2 cellular contexts compared by ENCODE assay signal in the genomic region with DNA sequence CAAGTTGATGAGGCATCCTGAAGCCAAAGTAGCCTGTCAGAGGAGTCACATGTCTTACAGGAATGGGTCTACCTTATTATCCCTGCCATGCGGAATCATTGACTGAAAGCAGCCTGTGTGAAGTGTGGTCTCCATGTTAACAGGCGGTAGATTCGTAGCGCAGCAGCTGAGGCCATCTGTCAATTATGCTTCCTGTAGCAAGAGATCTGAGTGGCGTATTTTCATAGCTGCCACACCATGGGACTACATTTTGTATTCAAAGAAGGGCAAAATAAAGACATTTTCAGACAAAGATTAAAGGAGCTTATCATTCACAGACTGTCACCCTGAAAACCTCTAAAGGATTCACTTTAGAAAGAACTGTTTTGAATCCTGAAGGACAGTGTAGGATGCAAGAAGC.
TF ChIP-seq lines count a peak whose summit lies in the region.

No MANE protein-coding gene starts in this region.

TF ChIP-seq in GM23338, 12 proteins besides CTCF, POLR2A, EP300 and RAD21 (continues in another document):
- TF ChIP-seq JUNB (IDR thresholded peaks at IDR 0.05; ENCODE audit: unreplicated experiment) (no peak), EZH2 (IDR thresholded peaks at IDR 0.05; ENCODE audit: low read depth, unreplicated experiment) (no peak), STAT1 (IDR thresholded peaks at IDR 0.05; ENCODE audit: unreplicated experiment) (no peak), ZNF331 (CRISPR knock-in tag; IDR thresholded peaks at IDR 0.05; ENCODE audit: low read depth) (no peak), EZH2phosphoT487 (IDR thresholded peaks at IDR 0.05; ENCODE audit: unreplicated experiment) (no peak), NANOG (IDR thresholded peaks at IDR 0.05; ENCODE audit: borderline replicate concordance) (no peak), CREB1 (CRISPR knock-in tag; IDR thresholded peaks at IDR 0.05; ENCODE audit: low read depth) (no peak), ZNF114 (CRISPR knock-in tag; IDR thresholded peaks at IDR 0.05) (no peak)
- TF ChIP-seq, protein P1, sequence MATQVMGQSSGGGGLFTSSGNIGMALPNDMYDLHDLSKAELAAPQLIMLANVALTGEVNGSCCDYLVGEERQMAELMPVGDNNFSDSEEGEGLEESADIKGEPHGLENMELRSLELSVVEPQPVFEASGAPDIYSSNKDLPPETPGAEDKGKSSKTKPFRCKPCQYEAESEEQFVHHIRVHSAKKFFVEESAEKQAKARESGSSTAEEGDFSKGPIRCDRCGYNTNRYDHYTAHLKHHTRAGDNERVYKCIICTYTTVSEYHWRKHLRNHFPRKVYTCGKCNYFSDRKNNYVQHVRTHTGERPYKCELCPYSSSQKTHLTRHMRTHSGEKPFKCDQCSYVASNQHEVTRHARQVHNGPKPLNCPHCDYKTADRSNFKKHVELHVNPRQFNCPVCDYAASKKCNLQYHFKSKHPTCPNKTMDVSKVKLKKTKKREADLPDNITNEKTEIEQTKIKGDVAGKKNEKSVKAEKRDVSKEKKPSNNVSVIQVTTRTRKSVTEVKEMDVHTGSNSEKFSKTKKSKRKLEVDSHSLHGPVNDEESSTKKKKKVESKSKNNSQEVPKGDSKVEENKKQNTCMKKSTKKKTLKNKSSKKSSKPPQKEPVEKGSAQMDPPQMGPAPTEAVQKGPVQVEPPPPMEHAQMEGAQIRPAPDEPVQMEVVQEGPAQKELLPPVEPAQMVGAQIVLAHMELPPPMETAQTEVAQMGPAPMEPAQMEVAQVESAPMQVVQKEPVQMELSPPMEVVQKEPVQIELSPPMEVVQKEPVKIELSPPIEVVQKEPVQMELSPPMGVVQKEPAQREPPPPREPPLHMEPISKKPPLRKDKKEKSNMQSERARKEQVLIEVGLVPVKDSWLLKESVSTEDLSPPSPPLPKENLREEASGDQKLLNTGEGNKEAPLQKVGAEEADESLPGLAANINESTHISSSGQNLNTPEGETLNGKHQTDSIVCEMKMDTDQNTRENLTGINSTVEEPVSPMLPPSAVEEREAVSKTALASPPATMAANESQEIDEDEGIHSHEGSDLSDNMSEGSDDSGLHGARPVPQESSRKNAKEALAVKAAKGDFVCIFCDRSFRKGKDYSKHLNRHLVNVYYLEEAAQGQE (IDR thresholded peaks at IDR 0.05; ENCODE audit: unreplicated experiment) = no peak
- TF ChIP-seq, protein P2, sequence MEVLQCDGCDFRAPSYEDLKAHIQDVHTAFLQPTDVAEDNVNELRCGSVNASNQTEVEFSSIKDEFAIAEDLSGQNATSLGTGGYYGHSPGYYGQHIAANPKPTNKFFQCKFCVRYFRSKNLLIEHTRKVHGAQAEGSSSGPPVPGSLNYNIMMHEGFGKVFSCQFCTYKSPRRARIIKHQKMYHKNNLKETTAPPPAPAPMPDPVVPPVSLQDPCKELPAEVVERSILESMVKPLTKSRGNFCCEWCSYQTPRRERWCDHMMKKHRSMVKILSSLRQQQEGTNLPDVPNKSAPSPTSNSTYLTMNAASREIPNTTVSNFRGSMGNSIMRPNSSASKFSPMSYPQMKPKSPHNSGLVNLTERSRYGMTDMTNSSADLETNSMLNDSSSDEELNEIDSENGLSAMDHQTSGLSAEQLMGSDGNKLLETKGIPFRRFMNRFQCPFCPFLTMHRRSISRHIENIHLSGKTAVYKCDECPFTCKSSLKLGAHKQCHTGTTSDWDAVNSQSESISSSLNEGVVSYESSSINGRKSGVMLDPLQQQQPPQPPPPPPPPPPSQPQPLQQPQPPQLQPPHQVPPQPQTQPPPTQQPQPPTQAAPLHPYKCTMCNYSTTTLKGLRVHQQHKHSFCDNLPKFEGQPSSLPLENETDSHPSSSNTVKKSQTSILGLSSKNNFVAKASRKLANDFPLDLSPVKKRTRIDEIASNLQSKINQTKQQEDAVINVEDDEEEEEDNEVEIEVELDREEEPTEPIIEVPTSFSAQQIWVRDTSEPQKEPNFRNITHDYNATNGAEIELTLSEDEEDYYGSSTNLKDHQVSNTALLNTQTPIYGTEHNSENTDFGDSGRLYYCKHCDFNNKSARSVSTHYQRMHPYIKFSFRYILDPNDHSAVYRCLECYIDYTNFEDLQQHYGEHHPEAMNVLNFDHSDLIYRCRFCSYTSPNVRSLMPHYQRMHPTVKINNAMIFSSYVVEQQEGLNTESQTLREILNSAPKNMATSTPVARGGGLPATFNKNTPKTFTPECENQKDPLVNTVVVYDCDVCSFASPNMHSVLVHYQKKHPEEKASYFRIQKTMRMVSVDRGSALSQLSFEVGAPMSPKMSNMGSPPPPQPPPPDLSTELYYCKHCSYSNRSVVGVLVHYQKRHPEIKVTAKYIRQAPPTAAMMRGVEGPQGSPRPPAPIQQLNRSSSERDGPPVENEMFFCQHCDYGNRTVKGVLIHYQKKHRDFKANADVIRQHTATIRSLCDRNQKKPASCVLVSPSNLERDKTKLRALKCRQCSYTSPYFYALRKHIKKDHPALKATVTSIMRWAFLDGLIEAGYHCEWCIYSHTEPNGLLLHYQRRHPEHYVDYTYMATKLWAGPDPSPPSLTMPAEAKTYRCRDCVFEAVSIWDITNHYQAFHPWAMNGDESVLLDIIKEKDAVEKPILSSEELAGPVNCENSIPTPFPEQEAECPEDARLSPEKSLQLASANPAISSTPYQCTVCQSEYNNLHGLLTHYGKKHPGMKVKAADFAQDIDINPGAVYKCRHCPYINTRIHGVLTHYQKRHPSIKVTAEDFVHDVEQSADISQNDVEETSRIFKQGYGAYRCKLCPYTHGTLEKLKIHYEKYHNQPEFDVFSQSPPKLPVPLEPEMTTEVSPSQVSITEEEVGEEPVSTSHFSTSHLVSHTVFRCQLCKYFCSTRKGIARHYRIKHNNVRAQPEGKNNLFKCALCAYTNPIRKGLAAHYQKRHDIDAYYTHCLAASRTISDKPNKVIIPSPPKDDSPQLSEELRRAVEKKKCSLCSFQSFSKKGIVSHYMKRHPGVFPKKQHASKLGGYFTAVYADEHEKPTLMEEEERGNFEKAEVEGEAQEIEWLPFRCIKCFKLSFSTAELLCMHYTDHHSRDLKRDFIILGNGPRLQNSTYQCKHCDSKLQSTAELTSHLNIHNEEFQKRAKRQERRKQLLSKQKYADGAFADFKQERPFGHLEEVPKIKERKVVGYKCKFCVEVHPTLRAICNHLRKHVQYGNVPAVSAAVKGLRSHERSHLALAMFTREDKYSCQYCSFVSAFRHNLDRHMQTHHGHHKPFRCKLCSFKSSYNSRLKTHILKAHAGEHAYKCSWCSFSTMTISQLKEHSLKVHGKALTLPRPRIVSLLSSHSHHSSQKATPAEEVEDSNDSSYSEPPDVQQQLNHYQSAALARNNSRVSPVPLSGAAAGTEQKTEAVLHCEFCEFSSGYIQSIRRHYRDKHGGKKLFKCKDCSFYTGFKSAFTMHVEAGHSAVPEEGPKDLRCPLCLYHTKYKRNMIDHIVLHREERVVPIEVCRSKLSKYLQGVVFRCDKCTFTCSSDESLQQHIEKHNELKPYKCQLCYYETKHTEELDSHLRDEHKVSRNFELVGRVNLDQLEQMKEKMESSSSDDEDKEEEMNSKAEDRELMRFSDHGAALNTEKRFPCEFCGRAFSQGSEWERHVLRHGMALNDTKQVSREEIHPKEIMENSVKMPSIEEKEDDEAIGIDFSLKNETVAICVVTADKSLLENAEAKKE (CRISPR knock-in tag; IDR thresholded peaks at IDR 0.05) = no peak

TF ChIP-seq in H1, 55 proteins besides CTCF, POLR2A, EP300 and RAD21:
- TF ChIP-seq EZH2 (IDR thresholded peaks at IDR 0.05; ENCODE audit: low read depth, low read length, severe bottlenecking) (no peak), YY1 (IDR thresholded peaks at IDR 0.05; ENCODE audit: low read depth, low read length) (no peak), POU5F1 (IDR thresholded peaks at IDR 0.05; ENCODE audit: low read depth, low read length) (no peak), GABPA (IDR thresholded peaks at IDR 0.05; ENCODE audit: borderline replicate concordance, insufficient read depth, low read length) (no peak), RBBP5 (IDR thresholded peaks at IDR 0.05; ENCODE audit: borderline replicate concordance, low read depth, low read length) (no peak), SAP30 (IDR thresholded peaks at IDR 0.05; ENCODE audit: insufficient read depth, insufficient replicate concordance, low read length) (no peak), CBX5 (IDR thresholded peaks at IDR 0.05; ENCODE audit: low read depth, low read length) (no peak), RXRA (IDR thresholded peaks at IDR 0.05; ENCODE audit: insufficient read depth, low read depth, low read length) (no peak), TBP (IDR thresholded peaks at IDR 0.05; ENCODE audit: low read depth, low read length) (no peak), CREB1 (IDR thresholded peaks at IDR 0.05) (no peak), KDM1A (IDR thresholded peaks at IDR 0.05; ENCODE audit: borderline replicate concordance, low read length) (no peak), CBX8 (IDR thresholded peaks at IDR 0.05; ENCODE audit: borderline replicate concordance, low read depth, low read length) (no peak), NANOG (IDR thresholded peaks at IDR 0.05; ENCODE audit: insufficient read depth, low read depth, low read length, poor library complexity, severe bottlenecking) (no peak), TCF12 (IDR thresholded peaks at IDR 0.05; ENCODE audit: low read depth, low read length) (no peak), SUZ12 (IDR thresholded peaks at IDR 0.05; ENCODE audit: low read length) (no peak), GTF2F1 (IDR thresholded peaks at IDR 0.05; ENCODE audit: borderline replicate concordance, low read depth, low read length) (no peak)
- TF ChIP-seq, protein P3, sequence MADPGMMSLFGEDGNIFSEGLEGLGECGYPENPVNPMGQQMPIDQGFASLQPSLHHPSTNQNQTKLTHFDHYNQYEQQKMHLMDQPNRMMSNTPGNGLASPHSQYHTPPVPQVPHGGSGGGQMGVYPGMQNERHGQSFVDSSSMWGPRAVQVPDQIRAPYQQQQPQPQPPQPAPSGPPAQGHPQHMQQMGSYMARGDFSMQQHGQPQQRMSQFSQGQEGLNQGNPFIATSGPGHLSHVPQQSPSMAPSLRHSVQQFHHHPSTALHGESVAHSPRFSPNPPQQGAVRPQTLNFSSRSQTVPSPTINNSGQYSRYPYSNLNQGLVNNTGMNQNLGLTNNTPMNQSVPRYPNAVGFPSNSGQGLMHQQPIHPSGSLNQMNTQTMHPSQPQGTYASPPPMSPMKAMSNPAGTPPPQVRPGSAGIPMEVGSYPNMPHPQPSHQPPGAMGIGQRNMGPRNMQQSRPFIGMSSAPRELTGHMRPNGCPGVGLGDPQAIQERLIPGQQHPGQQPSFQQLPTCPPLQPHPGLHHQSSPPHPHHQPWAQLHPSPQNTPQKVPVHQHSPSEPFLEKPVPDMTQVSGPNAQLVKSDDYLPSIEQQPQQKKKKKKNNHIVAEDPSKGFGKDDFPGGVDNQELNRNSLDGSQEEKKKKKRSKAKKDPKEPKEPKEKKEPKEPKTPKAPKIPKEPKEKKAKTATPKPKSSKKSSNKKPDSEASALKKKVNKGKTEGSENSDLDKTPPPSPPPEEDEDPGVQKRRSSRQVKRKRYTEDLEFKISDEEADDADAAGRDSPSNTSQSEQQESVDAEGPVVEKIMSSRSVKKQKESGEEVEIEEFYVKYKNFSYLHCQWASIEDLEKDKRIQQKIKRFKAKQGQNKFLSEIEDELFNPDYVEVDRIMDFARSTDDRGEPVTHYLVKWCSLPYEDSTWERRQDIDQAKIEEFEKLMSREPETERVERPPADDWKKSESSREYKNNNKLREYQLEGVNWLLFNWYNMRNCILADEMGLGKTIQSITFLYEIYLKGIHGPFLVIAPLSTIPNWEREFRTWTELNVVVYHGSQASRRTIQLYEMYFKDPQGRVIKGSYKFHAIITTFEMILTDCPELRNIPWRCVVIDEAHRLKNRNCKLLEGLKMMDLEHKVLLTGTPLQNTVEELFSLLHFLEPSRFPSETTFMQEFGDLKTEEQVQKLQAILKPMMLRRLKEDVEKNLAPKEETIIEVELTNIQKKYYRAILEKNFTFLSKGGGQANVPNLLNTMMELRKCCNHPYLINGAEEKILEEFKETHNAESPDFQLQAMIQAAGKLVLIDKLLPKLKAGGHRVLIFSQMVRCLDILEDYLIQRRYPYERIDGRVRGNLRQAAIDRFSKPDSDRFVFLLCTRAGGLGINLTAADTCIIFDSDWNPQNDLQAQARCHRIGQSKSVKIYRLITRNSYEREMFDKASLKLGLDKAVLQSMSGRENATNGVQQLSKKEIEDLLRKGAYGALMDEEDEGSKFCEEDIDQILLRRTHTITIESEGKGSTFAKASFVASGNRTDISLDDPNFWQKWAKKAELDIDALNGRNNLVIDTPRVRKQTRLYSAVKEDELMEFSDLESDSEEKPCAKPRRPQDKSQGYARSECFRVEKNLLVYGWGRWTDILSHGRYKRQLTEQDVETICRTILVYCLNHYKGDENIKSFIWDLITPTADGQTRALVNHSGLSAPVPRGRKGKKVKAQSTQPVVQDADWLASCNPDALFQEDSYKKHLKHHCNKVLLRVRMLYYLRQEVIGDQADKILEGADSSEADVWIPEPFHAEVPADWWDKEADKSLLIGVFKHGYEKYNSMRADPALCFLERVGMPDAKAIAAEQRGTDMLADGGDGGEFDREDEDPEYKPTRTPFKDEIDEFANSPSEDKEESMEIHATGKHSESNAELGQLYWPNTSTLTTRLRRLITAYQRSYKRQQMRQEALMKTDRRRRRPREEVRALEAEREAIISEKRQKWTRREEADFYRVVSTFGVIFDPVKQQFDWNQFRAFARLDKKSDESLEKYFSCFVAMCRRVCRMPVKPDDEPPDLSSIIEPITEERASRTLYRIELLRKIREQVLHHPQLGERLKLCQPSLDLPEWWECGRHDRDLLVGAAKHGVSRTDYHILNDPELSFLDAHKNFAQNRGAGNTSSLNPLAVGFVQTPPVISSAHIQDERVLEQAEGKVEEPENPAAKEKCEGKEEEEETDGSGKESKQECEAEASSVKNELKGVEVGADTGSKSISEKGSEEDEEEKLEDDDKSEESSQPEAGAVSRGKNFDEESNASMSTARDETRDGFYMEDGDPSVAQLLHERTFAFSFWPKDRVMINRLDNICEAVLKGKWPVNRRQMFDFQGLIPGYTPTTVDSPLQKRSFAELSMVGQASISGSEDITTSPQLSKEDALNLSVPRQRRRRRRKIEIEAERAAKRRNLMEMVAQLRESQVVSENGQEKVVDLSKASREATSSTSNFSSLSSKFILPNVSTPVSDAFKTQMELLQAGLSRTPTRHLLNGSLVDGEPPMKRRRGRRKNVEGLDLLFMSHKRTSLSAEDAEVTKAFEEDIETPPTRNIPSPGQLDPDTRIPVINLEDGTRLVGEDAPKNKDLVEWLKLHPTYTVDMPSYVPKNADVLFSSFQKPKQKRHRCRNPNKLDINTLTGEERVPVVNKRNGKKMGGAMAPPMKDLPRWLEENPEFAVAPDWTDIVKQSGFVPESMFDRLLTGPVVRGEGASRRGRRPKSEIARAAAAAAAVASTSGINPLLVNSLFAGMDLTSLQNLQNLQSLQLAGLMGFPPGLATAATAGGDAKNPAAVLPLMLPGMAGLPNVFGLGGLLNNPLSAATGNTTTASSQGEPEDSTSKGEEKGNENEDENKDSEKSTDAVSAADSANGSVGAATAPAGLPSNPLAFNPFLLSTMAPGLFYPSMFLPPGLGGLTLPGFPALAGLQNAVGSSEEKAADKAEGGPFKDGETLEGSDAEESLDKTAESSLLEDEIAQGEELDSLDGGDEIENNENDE (IDR thresholded peaks at IDR 0.05; ENCODE audit: insufficient replicate concordance, low read length) = no peak
